Comparison of ENCODE assay signal across 8 cellular contexts in the genomic region with DNA sequence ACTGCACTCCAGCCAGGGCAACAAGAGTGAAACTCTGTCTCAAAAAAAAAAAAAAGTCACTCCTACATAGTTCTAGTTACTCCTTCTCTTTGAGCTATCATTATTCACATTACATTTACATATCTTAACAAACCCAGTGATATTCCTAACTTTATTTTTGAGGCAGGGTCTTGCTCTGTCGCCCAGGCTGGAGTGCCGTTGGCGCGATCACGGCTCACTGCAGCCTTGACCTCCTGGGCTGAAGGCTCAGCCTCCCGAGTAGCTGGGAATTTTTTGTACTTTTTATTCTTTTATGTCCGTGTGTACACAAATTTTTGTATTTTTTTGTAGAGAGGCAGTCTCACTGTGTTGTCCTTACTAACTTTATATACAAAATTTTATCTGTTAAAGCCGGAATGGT. TPM values are rescaled to one million over a fixed set of nuclear protein-coding genes. Genes with fewer than 3 reads are reported as not detected.
A peak's percentile ranks its signal among the peaks of the same experiment; 100 is the strongest.
DNase-seq lines count a peak whose midpoint lies in the region; ATAC-seq and TF ChIP-seq lines count a peak whose summit lies in the region.

No MANE protein-coding gene starts in this region.

- peaks cover 76% of the 10 kb centered on the region for H3K36me3 ChIP-seq in SJSA1

- H3K27ac Mint-ChIP-seq in activated CD4-positive, alpha-beta T cell treated with anti-CD3 and anti-CD28 coated beads for 36 hours: no peak overlapping the region
- H3K27ac Mint-ChIP-seq in stimulated activated memory B cell treated with anti-CD40 and anti-IgM and Interleukin-4, amounts not matched to agents 10 μg/mL and 1 μg/mL and 100 μg/mL, for 72 hours: peak overlapping the region; percentile 97

- no peaks in the 10 kb centered on the region for H3K27me3 Mint-ChIP-seq in activated CD4-positive, alpha-beta T cell treated with anti-CD3 and anti-CD28 coated beads for 36 hours
- no peaks in the 10 kb centered on the region for H3K27me3 Mint-ChIP-seq in stimulated activated memory B cell treated with anti-CD40 and anti-IgM and Interleukin-4, amounts not matched to agents 10 μg/mL and 1 μg/mL and 100 μg/mL, for 72 hours

- POLR2A ChIA-PET in activated CD4-positive, alpha-beta T cell treated with anti-CD3 and anti-CD28 coated beads for 36 hours (lab: Charles Lee): interaction anchor here (0.6 kb wide), 2 partner anchors 25 to 754 kb away, joined by 3 to 4 read pairs; no protein-coding TSS in a partner anchor

- no peaks in the 10 kb centered on the region for H3K9me3 Mint-ChIP-seq in activated CD4-positive, alpha-beta T cell treated with anti-CD3 and anti-CD28 coated beads for 36 hours (ENCODE audit: low read depth)
- H3K9me3 Mint-ChIP-seq in stimulated activated memory B cell treated with anti-CD40 and anti-IgM and Interleukin-4, amounts not matched to agents 10 μg/mL and 1 μg/mL and 100 μg/mL, for 72 hours: no peaks in the 10 kb centered on the region

- DNase-seq in activated CD4-positive, alpha-beta T cell treated with anti-CD3 and anti-CD28 coated beads for 36 hours: no peak
- no peak for DNase-seq in activated CD4-positive, alpha-beta T cell treated with anti-CD3 and anti-CD28 coated beads for 4 hours
- DNase-seq in SJSA1 (ENCODE audit: low read depth in 1 of 2, low spot score in 2 of 2) (no peak), fibroblast of pulmonary artery (ENCODE audit: low read depth) (no peak), HUDEP-2 (lab: John Stamatoyannopoulos, UW; ENCODE audit: unreplicated experiment in 76 of 76) (no peak), Ammon's horn (ENCODE audit: low spot score) (no peak), NCI-H345 treated with DMSO at 0.1 percent for 48 hours (lab: John Stamatoyannopoulos, UW; ENCODE audit: unreplicated experiment) (no peak)

- CTCF ChIA-PET in activated CD4-positive, alpha-beta T cell treated with anti-CD3 and anti-CD28 coated beads for 36 hours (lab: Charles Lee): interaction anchor here (0.5 to 1.7 kb wide), 8 partner anchors 11 to 158 kb away, joined by 3 to 5 read pairs (median 3); no protein-coding TSS in a partner anchor

- H3K4me3 ChIP-seq in SJSA1: peak overlapping the region; percentile 97
- peak overlapping the region; percentile 73 for H3K4me3 ChIP-seq in fibroblast of pulmonary artery (replicated peaks; ENCODE audit: low read depth, low read length)

- no peaks in the 10 kb centered on the region for H3K27me3 ChIP-seq in SJSA1 (replicated peaks)

- 0 out of 2 replicates have a peak overlapping the region, but pooled peaks have one; percentile 95 for H3K27ac ChIP-seq in SJSA1

- H3K4me1 Mint-ChIP-seq in activated CD4-positive, alpha-beta T cell treated with anti-CD3 and anti-CD28 coated beads for 36 hours: peaks cover 34% of the 10 kb centered on the region
- H3K4me1 Mint-ChIP-seq in stimulated activated memory B cell treated with anti-CD40 and anti-IgM and Interleukin-4, amounts not matched to agents 10 μg/mL and 1 μg/mL and 100 μg/mL, for 72 hours: peaks cover 35% of the 10 kb centered on the region

- no peaks in the 10 kb centered on the region for H3K9me3 ChIP-seq in SJSA1 (replicated peaks)

- peaks cover 51% of the 10 kb centered on the region for H3K36me3 Mint-ChIP-seq in activated CD4-positive, alpha-beta T cell treated with anti-CD3 and anti-CD28 coated beads for 36 hours (ENCODE audit: low read depth)
- H3K36me3 Mint-ChIP-seq in stimulated activated memory B cell treated with anti-CD40 and anti-IgM and Interleukin-4, amounts not matched to agents 10 μg/mL and 1 μg/mL and 100 μg/mL, for 72 hours: peaks cover 46% of the 10 kb centered on the region

- TF ChIP-seq CTCF in fibroblast of pulmonary artery (IDR thresholded peaks at IDR 0.05; ENCODE audit: low read length, missing control alignments): no peak

- intact Hi-C loops in activated CD4-positive, alpha-beta T cell treated with anti-CD3 and anti-CD28 coated beads for 36 hours (cut with DNase I, micrococcal nuclease): loop anchor here (1.0 to 5.0 kb wide), 10 partner anchors 30 to 640 kb away; a partner anchor contains a TSS

- H3K4me1 ChIP-seq in SJSA1 (replicated peaks): peaks cover 12% of the 10 kb centered on the region

- peak overlapping the region; percentile 94 for H3K4me3 Mint-ChIP-seq in activated CD4-positive, alpha-beta T cell treated with anti-CD3 and anti-CD28 coated beads for 36 hours
- H3K4me3 Mint-ChIP-seq in stimulated activated memory B cell treated with anti-CD40 and anti-IgM and Interleukin-4, amounts not matched to agents 10 μg/mL and 1 μg/mL and 100 μg/mL, for 72 hours: no peak overlapping the region

- ATAC-seq in activated CD4-positive, alpha-beta T cell treated with anti-CD3 and anti-CD28 coated beads for 36 hours: no peak
- ATAC-seq in stimulated activated memory B cell treated with anti-CD40 and anti-IgM and Interleukin-4, amounts not matched to agents 10 μg/mL and 1 μg/mL and 100 μg/mL, for 72 hours: no peak

RNA-seq across cellular contexts. Expression of a gene that starts 0.6 kb away (rescaled TPM):
- 1,000 to 10,000 TPM; 1,716 to 1,858 TPM for total RNA-seq in activated CD4-positive, alpha-beta T cell treated with anti-CD3 and anti-CD28 coated beads for 36 hours
- 1,442 and 2,183 TPM in 2 replicates for total RNA-seq in SJSA1 (2014; rRNA removed; shearing (Covaris generic))

RNA-seq across cellular contexts. Expression of a gene that starts 12.3 kb away (rescaled TPM):
- total RNA-seq in activated CD4-positive, alpha-beta T cell treated with anti-CD3 and anti-CD28 coated beads for 36 hours: under 1 TPM; 0.09 to 0.14 TPM
- total RNA-seq in SJSA1 (2014; rRNA removed; shearing (Covaris generic)): 0.25 TPM in 1 of 2 replicates, not detected in the other

RNA-seq across cellular contexts. Expression of a gene that starts 30.2 kb away (rescaled TPM):
- 100 to 1,000 TPM; 248 to 347 TPM for total RNA-seq in activated CD4-positive, alpha-beta T cell treated with anti-CD3 and anti-CD28 coated beads for 36 hours
- 92.9 and 131 TPM in 2 replicates for total RNA-seq in SJSA1 (2014; rRNA removed; shearing (Covaris generic))

RNA-seq across cellular contexts. Expression of a gene that starts 36.3 kb away (rescaled TPM):
- total RNA-seq in activated CD4-positive, alpha-beta T cell treated with anti-CD3 and anti-CD28 coated beads for 36 hours: 10 to 100 TPM; 30.4 to 31.5 TPM
- total RNA-seq in SJSA1 (2014; rRNA removed; shearing (Covaris generic)): 28.6 and 35.8 TPM in 2 replicates

RNA-seq across cellular contexts. Expression of a gene that starts 41.4 kb away (rescaled TPM):
- total RNA-seq in activated CD4-positive, alpha-beta T cell treated with anti-CD3 and anti-CD28 coated beads for 36 hours: 10 to 100 TPM; 19.9 to 26.9 TPM
- 29.3 and 34.2 TPM in 2 replicates for total RNA-seq in SJSA1 (2014; rRNA removed; shearing (Covaris generic))
